In genomic region chr14:50314098-50314497, GRCh38 we compare ENCODE assay signal across 1 cellular context.
TF ChIP-seq lines count a peak whose summit lies in the region.

No MANE protein-coding gene starts in this region.

TF ChIP-seq in GM12878, 131 proteins besides CTCF, POLR2A, EP300 and RAD21:
- peak; percentile 34 for TF ChIP-seq KLF5 (IDR thresholded peaks at IDR 0.05; ENCODE audit: partially characterized antibody)
